8 cellular contexts compared by ENCODE assay signal in genomic region chr11:575996-576756, GRCh38. TPM values are rescaled to one million over a fixed set of nuclear protein-coding genes. Genes with fewer than 3 reads are reported as not detected.
DNase-seq lines count a peak whose midpoint lies in the region; ATAC-seq, FAIRE-seq and TF ChIP-seq lines count a peak whose summit lies in the region.

A gene with protein sequence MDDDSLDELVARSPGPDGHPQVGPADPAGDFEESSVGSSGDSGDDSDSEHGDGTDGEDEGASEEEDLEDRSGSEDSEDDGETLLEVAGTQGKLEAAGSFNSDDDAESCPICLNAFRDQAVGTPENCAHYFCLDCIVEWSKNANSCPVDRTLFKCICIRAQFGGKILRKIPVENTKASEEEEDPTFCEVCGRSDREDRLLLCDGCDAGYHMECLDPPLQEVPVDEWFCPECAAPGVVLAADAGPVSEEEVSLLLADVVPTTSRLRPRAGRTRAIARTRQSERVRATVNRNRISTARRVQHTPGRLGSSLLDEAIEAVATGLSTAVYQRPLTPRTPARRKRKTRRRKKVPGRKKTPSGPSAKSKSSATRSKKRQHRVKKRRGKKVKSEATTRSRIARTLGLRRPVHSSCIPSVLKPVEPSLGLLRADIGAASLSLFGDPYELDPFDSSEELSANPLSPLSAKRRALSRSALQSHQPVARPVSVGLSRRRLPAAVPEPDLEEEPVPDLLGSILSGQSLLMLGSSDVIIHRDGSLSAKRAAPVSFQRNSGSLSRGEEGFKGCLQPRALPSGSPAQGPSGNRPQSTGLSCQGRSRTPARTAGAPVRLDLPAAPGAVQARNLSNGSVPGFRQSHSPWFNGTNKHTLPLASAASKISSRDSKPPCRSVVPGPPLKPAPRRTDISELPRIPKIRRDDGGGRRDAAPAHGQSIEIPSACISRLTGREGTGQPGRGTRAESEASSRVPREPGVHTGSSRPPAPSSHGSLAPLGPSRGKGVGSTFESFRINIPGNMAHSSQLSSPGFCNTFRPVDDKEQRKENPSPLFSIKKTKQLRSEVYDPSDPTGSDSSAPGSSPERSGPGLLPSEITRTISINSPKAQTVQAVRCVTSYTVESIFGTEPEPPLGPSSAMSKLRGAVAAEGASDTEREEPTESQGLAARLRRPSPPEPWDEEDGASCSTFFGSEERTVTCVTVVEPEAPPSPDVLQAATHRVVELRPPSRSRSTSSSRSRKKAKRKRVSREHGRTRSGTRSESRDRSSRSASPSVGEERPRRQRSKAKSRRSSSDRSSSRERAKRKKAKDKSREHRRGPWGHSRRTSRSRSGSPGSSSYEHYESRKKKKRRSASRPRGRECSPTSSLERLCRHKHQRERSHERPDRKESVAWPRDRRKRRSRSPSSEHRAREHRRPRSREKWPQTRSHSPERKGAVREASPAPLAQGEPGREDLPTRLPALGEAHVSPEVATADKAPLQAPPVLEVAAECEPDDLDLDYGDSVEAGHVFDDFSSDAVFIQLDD (N-terminal part only) (plus strand): TSS chr11:576470. CDS start chr11:581513, 5,043 bp downstream.

- peak; percentile 86 for ATAC-seq in HG03175 (IDR thresholded peaks at IDR 0.05; ENCODE audit: unreplicated experiment)
- ATAC-seq in WTC11: peak; percentile 85

- no peak for FAIRE-seq in bronchial epithelial cell (lab: Jason Lieb, UNC)

- in situ Hi-C loops in GM18951 (cut with MboI; ENCODE audit: low sequenced_read_pairs, unreplicated experiment): no loop called here

- peak; percentile 99 for DNase-seq in AG08395 (ENCODE audit: low spot score)
- DNase-seq in NCI-H226: peak; percentile 88
- DNase-seq in WTC11 (ENCODE audit: low spot score): peak; percentile 95
- DNase-seq in bronchial epithelial cell (ENCODE audit: low read depth): peak; percentile 77
- peak; percentile 92 for DNase-seq in inferior parietal cortex (ENCODE audit: extremely low spot score)
- DNase-seq in smooth muscle cell of the brain vasculature (ENCODE audit: low read depth, low spot score): peak; percentile 86

- peak within 1 kb of the TSS; percentile 94 for H3K4me3 Mint-ChIP-seq in WTC11

- peaks cover 3% of the 10 kb centered on the region for H3K36me3 ChIP-seq in bronchial epithelial cell (ENCODE audit: control insufficient read depth, insufficient read depth, low read length)

- H3K9me3 Mint-ChIP-seq in WTC11: no peaks in the 10 kb centered on the region

- POLR2A ChIA-PET in WTC11 (lab: Charles Lee): interaction anchor here (0.7 to 1.5 kb wide), 8 partner anchors 9 to 119 kb away, joined by 3 to 5 read pairs (median 3); partner anchors contain the start of gene DEAF1

- H3K4me3 ChIP-seq in bronchial epithelial cell (ENCODE audit: low read depth, low read length): peak within 1 kb of the TSS; percentile 97

- no peak for TF ChIP-seq CTCF in WTC11 (IDR thresholded peaks at IDR 0.05)
- no peak for TF ChIP-seq CTCF in bronchial epithelial cell (IDR thresholded peaks at IDR 0.05; ENCODE audit: insufficient read depth, low read length, severe bottlenecking)

- H3K36me3 Mint-ChIP-seq in WTC11: 0 out of 2 replicates have a peak, but pooled peaks cover 5% of the 10 kb centered on the region

- H3K4me1 Mint-ChIP-seq in WTC11: peaks cover 35% of the 10 kb centered on the region

- peak; percentile 82 for TF ChIP-seq POLR2A in GM18951 (IDR thresholded peaks at IDR 0.05; ENCODE audit: extremely low read depth, insufficient read depth, insufficient read length)

- peak within 1 kb of the TSS; percentile 100 for H3K27ac Mint-ChIP-seq in WTC11

- H3K27me3 ChIP-seq in bronchial epithelial cell (ENCODE audit: control insufficient read depth, insufficient read depth, low read length): no peaks in the 10 kb centered on the region

- CTCF ChIA-PET in WTC11 (lab: Charles Lee): interaction anchor here (0.6 to 2.0 kb wide), 15 partner anchors 10 to 369 kb away, joined by 3 to 29 read pairs (median 3); partner anchors contain the start of genes BET1L, CEND1, IRF7 and PNPLA2

- peaks cover 22% of the 10 kb centered on the region for H3K27me3 Mint-ChIP-seq in WTC11 (ENCODE audit: low read depth)

TF ChIP-seq in WTC11, 78 proteins besides CTCF, POLR2A, EP300 and RAD21 (continues in another document):
- TF ChIP-seq E2F1 (CRISPR knock-in tag; IDR thresholded peaks at IDR 0.05) (no peak), ZNF219 (CRISPR knock-in tag; IDR thresholded peaks at IDR 0.05; ENCODE audit: borderline replicate concordance) (no peak), ZNF138 (CRISPR knock-in tag; conservative IDR thresholded peaks at IDR 0.05) (no peak), ARID4B (CRISPR knock-in tag; IDR thresholded peaks at IDR 0.05; ENCODE audit: borderline replicate concordance) (0 out of 2 replicates have a peak, but pooled peaks have one; percentile 44), FOXK1 (CRISPR knock-in tag; IDR thresholded peaks at IDR 0.05) (peak; percentile 71; the same call in 1 of the 2 replicates), PRDM15 (CRISPR knock-in tag; IDR thresholded peaks at IDR 0.05) (no peak), HMGA2 (CRISPR knock-in tag; IDR thresholded peaks at IDR 0.05) (no peak), OVOL2 (CRISPR knock-in tag; IDR thresholded peaks at IDR 0.05; ENCODE audit: borderline replicate concordance) (no peak)
- TF ChIP-seq, protein P1, sequence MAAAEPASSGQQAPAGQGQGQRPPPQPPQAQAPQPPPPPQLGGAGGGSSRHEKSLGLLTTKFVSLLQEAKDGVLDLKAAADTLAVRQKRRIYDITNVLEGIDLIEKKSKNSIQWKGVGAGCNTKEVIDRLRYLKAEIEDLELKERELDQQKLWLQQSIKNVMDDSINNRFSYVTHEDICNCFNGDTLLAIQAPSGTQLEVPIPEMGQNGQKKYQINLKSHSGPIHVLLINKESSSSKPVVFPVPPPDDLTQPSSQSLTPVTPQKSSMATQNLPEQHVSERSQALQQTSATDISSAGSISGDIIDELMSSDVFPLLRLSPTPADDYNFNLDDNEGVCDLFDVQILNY (CRISPR knock-in tag; IDR thresholded peaks at IDR 0.05): peak; percentile 55; the same call in 1 of the 2 replicates

RNA-seq across cellular contexts. Expression of the gene that starts here (rescaled TPM):
- 39.4 to 46.9 TPM (median 40.1 TPM) in 3 replicates for total RNA-seq in WTC11 (2021)
- 21.1 and 26.1 TPM in 2 replicates for total RNA-seq in bronchial epithelial cell

Comparison
In these comparisons a context has a peak if more than half of its experiments do, and no peak if none do; other contexts are left out.
1. Peak in every context shown above with its lines: DNase-seq, ATAC-seq and H3K4me3 ChIP-seq.